ENCODE assay signal across 9 cellular contexts in genomic region chr1:221839794-221840395, GRCh38.
A peak's percentile ranks its signal among the peaks of the same experiment; 100 is the strongest.
DNase-seq lines count a peak whose midpoint lies in the region; ATAC-seq and TF ChIP-seq lines count a peak whose summit lies in the region.
"Had no signal": no experiment of that assay in that cellular context is flagged by ENCODE, and none has a peak within 500 bp of the region (broad histone marks: within the 10 kb centered on the region; RNA-seq: fewer than 3 reads in every experiment).

No MANE protein-coding gene starts in this region.

- peaks cover 38% of the 10 kb centered on the region for H3K4me1 Mint-ChIP-seq in CD14-positive monocyte
- peaks cover 49% of the 10 kb centered on the region for H3K4me1 Mint-ChIP-seq in activated CD8-positive, alpha-beta memory T cell treated with anti-CD3 and anti-CD28 coated beads, Interleukin-2, amount 10 ng/mL, durations not matched to agents 7 days and 5 days
- H3K4me1 Mint-ChIP-seq: neural crest cell had no signal

- H3K4me3 Mint-ChIP-seq in CD14-positive monocyte = no peak overlapping the region
- H3K4me3 Mint-ChIP-seq in activated CD8-positive, alpha-beta memory T cell treated with anti-CD3 and anti-CD28 coated beads, Interleukin-2, amount 10 ng/mL, durations not matched to agents 7 days and 5 days = no peak overlapping the region
- H3K4me3 Mint-ChIP-seq: neural crest cell had no signal

- intact Hi-C loops in CD14-positive monocyte (cut with micrococcal nuclease) = loop anchor here in 1 of 2 donors (10.0 kb wide), 1 partner anchor 65 kb away; no protein-coding TSS in a partner anchor

- peak; percentile 89 for ATAC-seq in GM21390 (IDR thresholded peaks at IDR 0.05; ENCODE audit: unreplicated experiment)
- ATAC-seq in activated CD8-positive, alpha-beta memory T cell treated with anti-CD3 and anti-CD28 coated beads, Interleukin-2, amount 10 ng/mL, durations not matched to agents 7 days and 5 days = peak; percentile 89

- peaks cover 7 to 14% of the 10 kb centered on the region in 2 donors for H3K36me3 Mint-ChIP-seq in CD14-positive monocyte
- peaks cover 2% of the 10 kb centered on the region for H3K36me3 Mint-ChIP-seq in activated CD8-positive, alpha-beta memory T cell treated with anti-CD3 and anti-CD28 coated beads, Interleukin-2, amount 10 ng/mL, durations not matched to agents 7 days and 5 days

- DNase-seq in CD14-positive monocyte (ENCODE audit: low spot score) (peak; percentile 84), HT-29 (ENCODE audit: low spot score) (peak; percentile 18), fibroblast of peridontal ligament (ENCODE audit: extremely low read depth) (peak; percentile 74), NCI-H1092 treated with DMSO at 0.1 percent for 48 hours (lab: John Stamatoyannopoulos, UW) (no peak), GOT3 (lab: John Stamatoyannopoulos, UW) (no peak)
- peak; percentile 80 for DNase-seq in activated CD8-positive, alpha-beta memory T cell treated with anti-CD3 and anti-CD28 coated beads, Interleukin-2, amount 10 ng/mL, durations not matched to agents 7 days and 5 days
- peak; percentile 71 to 78 for DNase-seq in stimulated activated CD4-positive, alpha-beta T cell treated with anti-CD3 and anti-CD28 coated beads, Interleukin-15, amount 100 ng/mL, for 48 hours (ENCODE audit: low read depth in 2 of 2)

- H3K27ac Mint-ChIP-seq in CD14-positive monocyte = peak overlapping the region in 2 of 7 donors; percentile 31 to 85
- peak overlapping the region; percentile 66 for H3K27ac Mint-ChIP-seq in activated CD8-positive, alpha-beta memory T cell treated with anti-CD3 and anti-CD28 coated beads, Interleukin-2, amount 10 ng/mL, durations not matched to agents 7 days and 5 days

- TF ChIP-seq CTCF in CD14-positive monocyte (IDR thresholded peaks at IDR 0.05) = no peak

- peaks cover 0 to 3% (median 2%) of the 10 kb centered on the region in 3 donors for H3K27me3 Mint-ChIP-seq in CD14-positive monocyte (ENCODE audit: low read depth in 3 of 3)
- no peaks in the 10 kb centered on the region for H3K27me3 Mint-ChIP-seq in activated CD8-positive, alpha-beta memory T cell treated with anti-CD3 and anti-CD28 coated beads, Interleukin-2, amount 10 ng/mL, durations not matched to agents 7 days and 5 days

- peaks cover 0 to 2% (median 0%) of the 10 kb centered on the region in 7 donors for H3K9me3 Mint-ChIP-seq in CD14-positive monocyte
- no peaks in the 10 kb centered on the region for H3K9me3 Mint-ChIP-seq in activated CD8-positive, alpha-beta memory T cell treated with anti-CD3 and anti-CD28 coated beads, Interleukin-2, amount 10 ng/mL, durations not matched to agents 7 days and 5 days (ENCODE audit: low read depth)
- H3K9me3 Mint-ChIP-seq: neural crest cell had no signal

- CTCF ChIA-PET in activated CD8-positive, alpha-beta memory T cell treated with anti-CD3 and anti-CD28 coated beads, Interleukin-2, amount 10 ng/mL, durations not matched to agents 7 days and 5 days (lab: Charles Lee) = interaction anchor here (0.7 to 1.9 kb wide), 4 partner anchors 14 to 96 kb away, joined by 3 to 7 read pairs (median 4); no protein-coding TSS in a partner anchor

Comparison
In these comparisons a context has a peak if more than half of its experiments do, and no peak if none do; other contexts are left out.
1. DNase-seq: peak in CD14-positive monocyte (single experiment), HT-29 (single experiment), activated CD8-positive, alpha-beta memory T cell treated with anti-CD3 and anti-CD28 coated beads, Interleukin-2, amount 10 ng/mL, durations not matched to agents 7 days and 5 days (single experiment), fibroblast of peridontal ligament (single experiment) and stimulated activated CD4-positive, alpha-beta T cell treated with anti-CD3 and anti-CD28 coated beads, Interleukin-15, amount 100 ng/mL, for 48 hours (2 of 2); none in NCI-H1092 treated with DMSO at 0.1 percent for 48 hours (single experiment) and GOT3 (single experiment).